Comparison of ENCODE assay signal across 9 cellular contexts in the genomic region with DNA sequence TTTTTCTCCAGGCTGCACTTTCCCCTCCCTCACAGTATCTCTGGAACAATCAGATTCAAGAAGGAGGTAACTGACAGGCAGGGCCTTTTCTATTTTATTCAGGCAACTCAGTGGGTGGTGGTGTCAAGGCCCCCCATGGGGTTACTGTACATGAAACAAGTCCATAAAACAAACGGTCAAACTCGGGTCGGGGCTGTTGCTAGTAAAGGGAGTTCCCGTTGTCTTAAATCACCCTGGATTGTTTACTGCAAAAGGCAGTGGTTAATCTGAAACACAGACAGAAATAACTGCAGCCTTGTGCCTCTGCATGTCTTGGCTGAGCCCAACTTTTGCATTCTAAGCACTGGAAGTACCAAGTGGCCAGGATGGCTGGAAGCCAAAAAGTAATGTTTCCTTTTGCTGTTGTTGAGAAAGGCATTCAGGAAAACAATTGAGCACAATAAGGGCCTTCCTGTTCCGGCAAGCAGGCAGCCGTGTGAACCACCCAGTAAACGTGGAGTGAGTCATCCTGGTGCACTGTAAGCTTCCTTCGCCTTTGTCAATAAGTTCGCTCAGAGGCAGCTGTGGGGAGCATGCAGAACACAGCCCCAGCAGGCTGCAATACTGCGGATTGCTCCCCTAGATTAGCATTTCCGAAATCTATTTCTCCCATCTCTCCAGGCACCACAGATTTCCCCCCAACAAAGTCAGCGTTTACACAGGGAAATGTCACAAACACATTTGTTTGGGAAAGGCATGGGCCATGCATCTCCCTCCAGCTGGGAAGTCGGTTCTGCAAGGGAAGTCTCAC.
DNase-seq lines count a peak whose midpoint lies in the region; ATAC-seq, FAIRE-seq and TF ChIP-seq lines count a peak whose summit lies in the region.
"Had no signal": no experiment of that assay in that cellular context is flagged by ENCODE, and none has a peak within 500 bp of the region (broad histone marks: within the 10 kb centered on the region; RNA-seq: fewer than 3 reads in every experiment).

No MANE protein-coding gene starts in this region.

- H3K9me3 Mint-ChIP-seq in activated CD4-positive, alpha-beta memory T cell treated with anti-CD3 and anti-CD28 coated beads for 36 hours = peaks cover 12% of the 10 kb centered on the region
- H3K9me3 Mint-ChIP-seq in mesothelial cell of epicardium = peaks cover 10% of the 10 kb centered on the region
- peaks cover 9 to 11% of the 10 kb centered on the region in 2 donors for H3K9me3 Mint-ChIP-seq in stimulated activated naive B cell treated with anti-CD40 and anti-IgM and Interleukin-4, amounts not matched to agents 10 μg/mL and 1 μg/mL and 100 μg/mL, for 72 hours

- H3K36me3 Mint-ChIP-seq in activated CD4-positive, alpha-beta memory T cell treated with anti-CD3 and anti-CD28 coated beads for 36 hours = peaks cover 10% of the 10 kb centered on the region
- peaks cover 10% of the 10 kb centered on the region for H3K36me3 Mint-ChIP-seq in mesothelial cell of epicardium
- peaks cover 0 to 10% of the 10 kb centered on the region in 2 donors for H3K36me3 Mint-ChIP-seq in stimulated activated naive B cell treated with anti-CD40 and anti-IgM and Interleukin-4, amounts not matched to agents 10 μg/mL and 1 μg/mL and 100 μg/mL, for 72 hours

- intact Hi-C loops in activated CD4-positive, alpha-beta memory T cell treated with anti-CD3 and anti-CD28 coated beads for 36 hours (cut with micrococcal nuclease) = loop anchor here (1.0 to 5.0 kb wide), 4 partner anchors 122 to 228 kb away; partner anchors contain the start of gene RHBDD1

- ATAC-seq in GM18499 (IDR thresholded peaks at IDR 0.05; ENCODE audit: insufficient read depth, unreplicated experiment) (peak; percentile 77), HG02623 (IDR thresholded peaks at IDR 0.05; ENCODE audit: unreplicated experiment) (peak; percentile 91)
- ATAC-seq in stimulated activated naive B cell treated with anti-CD40 and anti-IgM and Interleukin-4, amounts not matched to agents 10 μg/mL and 1 μg/mL and 100 μg/mL, for 72 hours (replicated peaks) = peak; percentile 74 to 84

- POLR2A ChIA-PET in activated CD4-positive, alpha-beta memory T cell treated with anti-CD3 and anti-CD28 coated beads for 36 hours (lab: Charles Lee) = no interaction called here

- H3K4me1 Mint-ChIP-seq in activated CD4-positive, alpha-beta memory T cell treated with anti-CD3 and anti-CD28 coated beads for 36 hours (ENCODE audit: low read depth) = peaks cover 29% of the 10 kb centered on the region
- H3K4me1 Mint-ChIP-seq in mesothelial cell of epicardium = peaks cover 50% of the 10 kb centered on the region
- peaks cover 8 to 19% of the 10 kb centered on the region in 2 donors for H3K4me1 Mint-ChIP-seq in stimulated activated naive B cell treated with anti-CD40 and anti-IgM and Interleukin-4, amounts not matched to agents 10 μg/mL and 1 μg/mL and 100 μg/mL, for 72 hours

- CTCF ChIA-PET in activated CD4-positive, alpha-beta memory T cell treated with anti-CD3 and anti-CD28 coated beads for 36 hours (lab: Charles Lee) = interaction anchor here (0.6 kb wide), 1 partner anchor 1470 kb away, joined by 3 read pairs; no protein-coding TSS in a partner anchor

- TF ChIP-seq CTCF in mesothelial cell of epicardium (IDR thresholded peaks at IDR 0.05; ENCODE audit: unreplicated experiment) = no peak

- no peak overlapping the region for H3K4me3 Mint-ChIP-seq in activated CD4-positive, alpha-beta memory T cell treated with anti-CD3 and anti-CD28 coated beads for 36 hours
- H3K4me3 Mint-ChIP-seq in mesothelial cell of epicardium = no peak overlapping the region
- peak overlapping the region in 1 of 2 donors; percentile 6 for H3K4me3 Mint-ChIP-seq in stimulated activated naive B cell treated with anti-CD40 and anti-IgM and Interleukin-4, amounts not matched to agents 10 μg/mL and 1 μg/mL and 100 μg/mL, for 72 hours

- peak; percentile 58 for DNase-seq in NCI-H1105 (lab: John Stamatoyannopoulos, UW)
- DNase-seq in activated CD4-positive, alpha-beta memory T cell treated with anti-CD3 and anti-CD28 coated beads for 36 hours = peak; percentile 66
- DNase-seq in mesothelial cell of epicardium (ENCODE audit: low spot score in 2 of 2, unreplicated experiment in 2 of 2) = no peak
- DNase-seq in stimulated activated naive B cell treated with anti-CD40 and anti-IgM and Interleukin-4, amounts not matched to agents 10 μg/mL and 1 μg/mL and 100 μg/mL, for 72 hours = peak; percentile 9
- DNase-seq in cortex of kidney (lab: John Stamatoyannopoulos, UW) = no peak

- peak overlapping the region; percentile 39 for H3K27ac Mint-ChIP-seq in activated CD4-positive, alpha-beta memory T cell treated with anti-CD3 and anti-CD28 coated beads for 36 hours
- peak overlapping the region; percentile 92 for H3K27ac Mint-ChIP-seq in mesothelial cell of epicardium
- no peak overlapping the region for H3K27ac Mint-ChIP-seq in stimulated activated naive B cell treated with anti-CD40 and anti-IgM and Interleukin-4, amounts not matched to agents 10 μg/mL and 1 μg/mL and 100 μg/mL, for 72 hours

- no peaks in the 10 kb centered on the region for H3K27me3 Mint-ChIP-seq in activated CD4-positive, alpha-beta memory T cell treated with anti-CD3 and anti-CD28 coated beads for 36 hours
- no peaks in the 10 kb centered on the region for H3K27me3 Mint-ChIP-seq in mesothelial cell of epicardium (ENCODE audit: low read depth)
- H3K27me3 Mint-ChIP-seq in stimulated activated naive B cell treated with anti-CD40 and anti-IgM and Interleukin-4, amounts not matched to agents 10 μg/mL and 1 μg/mL and 100 μg/mL, for 72 hours = peaks cover 23 to 45% of the 10 kb centered on the region in 2 donors

- FAIRE-seq in endometrium (lab: Jason Lieb, UNC) = peak; percentile 99
- FAIRE-seq: colon had no signal

Comparison
In these comparisons a context has a peak if more than half of its experiments do, and no peak if none do; other contexts are left out.
1. DNase-seq: peak in NCI-H1105 (single experiment), activated CD4-positive, alpha-beta memory T cell treated with anti-CD3 and anti-CD28 coated beads for 36 hours (single experiment) and stimulated activated naive B cell treated with anti-CD40 and anti-IgM and Interleukin-4, amounts not matched to agents 10 μg/mL and 1 μg/mL and 100 μg/mL, for 72 hours (single experiment); none in mesothelial cell of epicardium (0 of 2) and cortex of kidney (single experiment).
2. Peak in every context shown above with its lines, with median percentiles within 50 percentile points of each other: ATAC-seq.